ENCODE assay signal across 7 cellular contexts in genomic region chr4:158902280-158903078, GRCh38.
A peak's percentile ranks its signal among the peaks of the same experiment; 100 is the strongest.
DNase-seq lines count a peak whose midpoint lies in the region; ATAC-seq and TF ChIP-seq lines count a peak whose summit lies in the region.
"Not testable (repeated sequence)": the region's sequence is repeated elsewhere in the genome, so short reads cannot be mapped to it uniquely, and the experiment has no call there.

No MANE protein-coding gene starts in this region.

- POLR2A ChIA-PET in T-cell (lab: Charles Lee) = not testable (repeated sequence)

- peak; percentile 90 for DNase-seq in H9
- DNase-seq in NCI-H2227 (lab: John Stamatoyannopoulos, UW; ENCODE audit: unreplicated experiment) = peak; percentile 44
- DNase-seq in T-cell = peak in 29 of 34 experiments; percentile 8 to 76 (median 36)
- peak; percentile 15 for DNase-seq in activated effector memory CD4-positive, alpha-beta T cell treated with Interleukin-2 at 50 U/mL for 16 hours
- peak; percentile 86 for DNase-seq in epithelial cell of esophagus (ENCODE audit: low read depth)
- peak; percentile 11 for DNase-seq in neural crest cell (ENCODE audit: low read depth, low spot score)

- H2BK5ac ChIP-seq in H9 (ENCODE audit: insufficient read length, low read length) = not testable (repeated sequence)

- H3K23ac ChIP-seq in H9 (ENCODE audit: insufficient read length, low read depth, low read length) = not testable (repeated sequence)

- WGBS in H9 (ENCODE audit: extremely low coverage, insufficient read length, low lambda C conversion rate) = no CpG with 5 or more reads among the region's 14 CpGs

- H2AFZ ChIP-seq in H9 (ENCODE audit: low read length) = not testable (repeated sequence)

- H3K18ac ChIP-seq in H9 (ENCODE audit: insufficient read length, low read depth, low read length) = not testable (repeated sequence)

- H3K4me1 ChIP-seq in H9 (ENCODE audit: insufficient read depth, low read length) = not testable (repeated sequence)
- H3K4me1 ChIP-seq in iPS-18a (ENCODE audit: control insufficient read depth, low read depth, low read length) = peaks cover 12% of the 10 kb centered on the region

- H3K27me3 Mint-ChIP-seq in H9 (ENCODE audit: low read depth); T-cell; neural crest cell (ENCODE audit: low read depth): not testable (repeated sequence)

- peak overlapping the region; percentile 76 for H4K5ac ChIP-seq in H9 (ENCODE audit: insufficient read length, low read depth, low read length)

- H2AK5ac ChIP-seq in H9 (ENCODE audit: insufficient read length, low read length) = not testable (repeated sequence)

- not testable (repeated sequence) for H3K9ac ChIP-seq in H9 (ENCODE audit: extremely low read depth, insufficient read length, low read length)
- peak overlapping the region; percentile 23 for H3K9ac ChIP-seq in iPS-18a (ENCODE audit: low read length)

- peak overlapping the region; percentile 93 for H4K91ac ChIP-seq in H9 (ENCODE audit: insufficient read length, low read depth, low read length)

- not testable (repeated sequence) for H2BK20ac ChIP-seq in H9 (ENCODE audit: low read depth, low read length, poor library complexity, severe bottlenecking)

- H3K4me1 Mint-ChIP-seq in H9 (peaks cover 17 to 18% of the 10 kb centered on the region in 2 experiments), T-cell (peaks cover 12 to 17% (median 12%) of the 10 kb centered on the region in 3 donors), neural crest cell (peaks cover 27% of the 10 kb centered on the region)

- not testable (repeated sequence) for H2BK15ac ChIP-seq in H9 (ENCODE audit: low read depth, low read length)

- H3K9me3 ChIP-seq in H9 (ENCODE audit: control insufficient read depth, low read depth, low read length); iPS-18a (ENCODE audit: control insufficient read depth, low read depth, low read length): not testable (repeated sequence)

- H3K9me3 Mint-ChIP-seq in H9 = peaks cover 5 to 11% of the 10 kb centered on the region in 2 experiments; a peak in 4 of 5 replicates
- not testable (repeated sequence) for H3K9me3 Mint-ChIP-seq in T-cell
- H3K9me3 Mint-ChIP-seq in neural crest cell = peaks cover 14% of the 10 kb centered on the region

- H3K36me3 Mint-ChIP-seq in H9 (ENCODE audit: insufficient read depth in 1 of 3, low read depth in 3 of 3) (peaks cover 15 to 26% (median 20%) of the 10 kb centered on the region in 3 experiments), T-cell (peaks cover 55% of the 10 kb centered on the region), neural crest cell (ENCODE audit: low read depth) (peaks cover 36% of the 10 kb centered on the region)

- peak overlapping the region; percentile 40; the same call in 1 of the 2 replicates for H3K14ac ChIP-seq in H9 (ENCODE audit: insufficient read depth, low read length)

- CTCF ChIA-PET in T-cell (lab: Charles Lee) = not testable (repeated sequence)

- not testable (repeated sequence) for H2BK120ac ChIP-seq in H9 (ENCODE audit: low read depth, low read length, poor library complexity, severe bottlenecking)

- H3K4me3 Mint-ChIP-seq in H9, T-cell, neural crest cell: not testable (repeated sequence)

- H3T11ph ChIP-seq in H9 (ENCODE audit: low read length) = not testable (repeated sequence)

- H3K79me2 ChIP-seq in H9 (ENCODE audit: insufficient read depth, low read length) = not testable (repeated sequence)

- not testable (repeated sequence) for H3K27me3 ChIP-seq in H9 (ENCODE audit: insufficient read depth, low read length); iPS-18a (ENCODE audit: control insufficient read depth, insufficient read depth, low read length)

- not testable (repeated sequence) for H3K36me3 ChIP-seq in iPS-18a (ENCODE audit: control insufficient read depth, low read depth, low read length)

- not testable (repeated sequence) for H3K79me1 ChIP-seq in H9 (ENCODE audit: insufficient read depth, low read depth, low read length, poor library complexity, severe bottlenecking)

- not testable (repeated sequence) for H4K20me1 ChIP-seq in H9 (ENCODE audit: control insufficient read depth, insufficient read depth, insufficient read length)

- H3K23me2 ChIP-seq in H9 (ENCODE audit: insufficient read length, low read depth, low read length, poor library complexity, severe bottlenecking) = not testable (repeated sequence)

- not testable (repeated sequence) for H3K56ac ChIP-seq in H9 (ENCODE audit: insufficient read length, low read depth, low read length)

- H3K4me3 ChIP-seq in epithelial cell of esophagus (ENCODE audit: low read length); iPS-18a (ENCODE audit: low read length): not testable (repeated sequence)

- peak in 3 of 4 experiments; percentile 45 to 72 (median 54) for ATAC-seq in T-cell (replicated peaks in 1 of 4)

- not testable (repeated sequence) for H2BK12ac ChIP-seq in H9 (ENCODE audit: insufficient read length, low read depth, low read length)

- H4K8ac ChIP-seq in H9 (replicated peaks; ENCODE audit: insufficient read length, low read depth, low read length) = not testable (repeated sequence)

- not testable (repeated sequence) for TF ChIP-seq CTCF in H9 (conservative IDR thresholded peaks at IDR 0.05)
- TF ChIP-seq CTCF in epithelial cell of esophagus (IDR thresholded peaks at IDR 0.05; ENCODE audit: insufficient read depth, low read depth, low read length, missing control alignments) (peak; percentile 19), neural crest cell (conservative IDR thresholded peaks at IDR 0.05) (peak; percentile 38)

- H3K4ac ChIP-seq in H9 (ENCODE audit: low read depth, low read length) = peak overlapping the region; percentile 56; the same call in 1 of the 2 replicates

- H3K27ac ChIP-seq in H9 (ENCODE audit: insufficient read length, low read depth, low read length); iPS-18a (ENCODE audit: low read length): not testable (repeated sequence)

- not testable (repeated sequence) for H3K4me2 ChIP-seq in H9 (ENCODE audit: insufficient read depth, insufficient read length, low read length)

- H3K27ac Mint-ChIP-seq in H9 = peak overlapping the region; percentile 48 to 82 (median 63); a peak in 6 of 7 replicates
- H3K27ac Mint-ChIP-seq in T-cell = not testable (repeated sequence)
- H3K27ac Mint-ChIP-seq in neural crest cell (ENCODE audit: unreplicated experiment) = peak overlapping the region; percentile 54

Comparison
In these comparisons a context has a peak if more than half of its experiments do, and no peak if none do; other contexts are left out.
1. DNase-seq: peak in every context shown above with its lines; median percentile 90 in H9; 86 in epithelial cell of esophagus; 44 in NCI-H2227; 36 in T-cell; 15 in activated effector memory CD4-positive, alpha-beta T cell treated with Interleukin-2 at 50 U/mL for 16 hours; 11 in neural crest cell.